ENCODE assay signal across 9 cellular contexts in the genomic region with DNA sequence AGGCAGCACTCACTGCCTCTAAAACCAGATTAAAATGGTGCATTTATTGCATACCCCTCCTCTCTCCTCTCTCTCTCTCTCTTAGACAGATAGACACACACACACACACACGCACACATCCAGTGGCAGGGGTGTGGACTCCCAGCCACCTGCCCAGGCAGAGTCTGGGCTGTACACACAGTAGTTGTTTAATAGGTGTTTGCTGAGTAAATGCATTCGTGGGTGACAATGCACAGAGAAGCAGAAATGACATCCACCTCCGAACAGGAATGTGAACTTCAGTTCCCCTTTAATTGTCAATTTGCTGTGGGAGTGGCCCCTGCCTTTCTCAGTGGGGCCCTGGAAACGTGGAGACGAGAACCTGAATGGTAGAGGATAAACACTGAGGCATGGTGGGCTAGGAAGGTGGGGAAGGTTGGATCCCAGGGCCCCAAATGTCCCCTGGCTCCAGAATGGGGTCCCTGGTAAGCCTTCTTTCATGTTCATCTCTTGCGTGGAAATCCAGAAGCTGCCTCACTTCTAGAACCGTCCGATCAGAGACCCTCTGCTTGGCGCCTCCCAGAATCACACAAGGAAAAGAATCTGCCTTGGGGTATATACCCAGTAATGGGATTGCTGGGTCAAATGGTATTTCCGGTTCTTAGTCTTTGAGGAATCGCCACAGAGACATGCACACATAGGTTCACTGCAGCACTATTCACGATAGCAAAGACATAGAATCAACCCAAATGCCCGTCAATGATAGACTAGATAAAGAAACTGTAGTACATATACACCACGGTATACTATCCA. TPM values are rescaled to one million over a fixed set of nuclear protein-coding genes. Genes with fewer than 3 reads are reported as not detected.
DNase-seq lines count a peak whose midpoint lies in the region; ATAC-seq and TF ChIP-seq lines count a peak whose summit lies in the region.
"Had no signal": no experiment of that assay in that cellular context is flagged by ENCODE, and none has a peak within 500 bp of the region (broad histone marks: within the 10 kb centered on the region; RNA-seq: fewer than 3 reads in every experiment).

No MANE protein-coding gene starts in this region.

- H3K36me3 ChIP-seq in DND-41 (ENCODE audit: insufficient read depth, low read length) (no peaks in the 10 kb centered on the region), neural cell (ENCODE audit: insufficient read depth, low read length) (no peaks in the 10 kb centered on the region)
- H3K36me3 ChIP-seq: ovary had no signal

- H3K4me3 Mint-ChIP-seq in IgD-negative memory B cell: peak overlapping the region; percentile 81 to 97 (median 93)
- H3K4me3 Mint-ChIP-seq in activated naive CD8-positive, alpha-beta T cell treated with anti-CD3 and anti-CD28 coated beads for 36 hours: peak overlapping the region; percentile 78

- H3K4me1 ChIP-seq in DND-41 (ENCODE audit: insufficient read depth, low read length): peaks cover 30% of the 10 kb centered on the region

- H3K4me2 ChIP-seq in DND-41 (ENCODE audit: insufficient read depth, low read length) (peak overlapping the region; percentile 58; the same call in 1 of the 2 replicates), neural cell (ENCODE audit: low read length) (peak overlapping the region; percentile 4)

- no peaks in the 10 kb centered on the region for H3K27me3 Mint-ChIP-seq in IgD-negative memory B cell
- no peaks in the 10 kb centered on the region for H3K27me3 Mint-ChIP-seq in activated naive CD8-positive, alpha-beta T cell treated with anti-CD3 and anti-CD28 coated beads for 36 hours

- no peak for TF ChIP-seq EP300 in neural cell (conservative IDR thresholded peaks at IDR 0.05; ENCODE audit: poor library complexity, severe bottlenecking)

- H3K9ac ChIP-seq in DND-41 (ENCODE audit: low read depth, low read length): no peak overlapping the region
- H3K9ac ChIP-seq in neural cell (ENCODE audit: low read length): peak overlapping the region; percentile 54

- H3F3A ChIP-seq in neural cell (ENCODE audit: insufficient read depth, low read length, poor library complexity, severe bottlenecking): no peaks in the 10 kb centered on the region

- no peak overlapping the region for H2AFZ ChIP-seq in DND-41 (ENCODE audit: low read depth, low read length)
- H2AFZ ChIP-seq in neural cell (ENCODE audit: low read depth, low read length): no peak overlapping the region

- peak overlapping the region; percentile 98 to 100 (median 99) for H3K27ac Mint-ChIP-seq in IgD-negative memory B cell
- H3K27ac Mint-ChIP-seq in activated naive CD8-positive, alpha-beta T cell treated with anti-CD3 and anti-CD28 coated beads for 36 hours: peak overlapping the region; percentile 99

- H3K9me3 ChIP-seq in DND-41 (ENCODE audit: insufficient read depth, low read length, severe bottlenecking) (no peaks in the 10 kb centered on the region), neural cell (ENCODE audit: low read length) (no peaks in the 10 kb centered on the region)
- H3K9me3 ChIP-seq: ovary had no signal

- H3K79me2 ChIP-seq in DND-41 (ENCODE audit: insufficient read depth, low read length): no peaks in the 10 kb centered on the region
- H3K79me2 ChIP-seq in neural cell (replicated peaks; ENCODE audit: insufficient read depth, low read length): no peaks in the 10 kb centered on the region

- no peak for TF ChIP-seq RAD21 in neural cell (conservative IDR thresholded peaks at IDR 0.05)

- ATAC-seq in DND-41 (ENCODE audit: insufficient read depth, low read depth) (no peak), HG03108 (IDR thresholded peaks at IDR 0.05; ENCODE audit: unreplicated experiment) (no peak)

- no peak overlapping the region for H3K27ac ChIP-seq in DND-41 (ENCODE audit: low read length)
- H3K27ac ChIP-seq in neural cell (ENCODE audit: low read length): peak overlapping the region; percentile 75

- peaks cover 46 to 80% (median 72%) of the 10 kb centered on the region in 3 donors for H3K4me1 Mint-ChIP-seq in IgD-negative memory B cell
- H3K4me1 Mint-ChIP-seq in activated naive CD8-positive, alpha-beta T cell treated with anti-CD3 and anti-CD28 coated beads for 36 hours: peaks cover 59% of the 10 kb centered on the region

- no peaks in the 10 kb centered on the region for H3K9me3 Mint-ChIP-seq in IgD-negative memory B cell
- no peaks in the 10 kb centered on the region for H3K9me3 Mint-ChIP-seq in activated naive CD8-positive, alpha-beta T cell treated with anti-CD3 and anti-CD28 coated beads for 36 hours

- H3K27me3 ChIP-seq in DND-41 (ENCODE audit: insufficient read depth, low read length, poor library complexity) (peaks cover 3% of the 10 kb centered on the region), neural cell (ENCODE audit: insufficient read depth, low read depth, low read length) (no peaks in the 10 kb centered on the region)
- H3K27me3 ChIP-seq: ovary had no signal

- TF ChIP-seq CTCF in DND-41 (IDR thresholded peaks at IDR 0.05; ENCODE audit: borderline replicate concordance, extremely low read depth, low read length, poor library complexity, severe bottlenecking) (no peak), neural cell (IDR thresholded peaks at IDR 0.05; ENCODE audit: poor library complexity, severe bottlenecking) (no peak)

- no peaks in the 10 kb centered on the region for H4K20me1 ChIP-seq in DND-41 (ENCODE audit: insufficient read depth, low read length)
- no peaks in the 10 kb centered on the region for H4K20me1 ChIP-seq in neural cell (ENCODE audit: insufficient read depth)

- no peaks in the 10 kb centered on the region for H3K9me2 ChIP-seq in neural cell (ENCODE audit: insufficient read depth, low read length)

- no peaks in the 10 kb centered on the region for H3K36me3 Mint-ChIP-seq in IgD-negative memory B cell
- H3K36me3 Mint-ChIP-seq in activated naive CD8-positive, alpha-beta T cell treated with anti-CD3 and anti-CD28 coated beads for 36 hours: no peaks in the 10 kb centered on the region

- H3K4me3 ChIP-seq in DND-41 (ENCODE audit: low read depth in 1 of 2, low read length in 2 of 2): no peak overlapping the region
- peak overlapping the region; percentile 53 for H3K4me3 ChIP-seq in neural cell (ENCODE audit: low read length)
- H3K4me3 ChIP-seq: ovary had no signal

- DNase-seq in DND-41 (no peak), C1 segment of cervical spinal cord (lab: John Stamatoyannopoulos, UW) (no peak), glomerular visceral epithelial cell (ENCODE audit: extremely low spot score) (no peak)
- no peak for DNase-seq in activated naive CD8-positive, alpha-beta T cell treated with anti-CD3 and anti-CD28 coated beads for 36 hours
- DNase-seq: NCI-H1436 had no signal

TF ChIP-seq in neural cell, 6 proteins besides CTCF, POLR2A, EP300 and RAD21:
- TF ChIP-seq MXI1 (conservative IDR thresholded peaks at IDR 0.05; ENCODE audit: poor library complexity, severe bottlenecking) (no peak), SMC3 (conservative IDR thresholded peaks at IDR 0.05; ENCODE audit: poor library complexity) (no peak), POLR2AphosphoS5 (IDR thresholded peaks at IDR 0.05) (no peak), EZH2 (IDR thresholded peaks at IDR 0.05; ENCODE audit: borderline replicate concordance, insufficient read depth, low read length, poor library complexity, severe bottlenecking) (no peak), TAF1 (IDR thresholded peaks at IDR 0.05; ENCODE audit: low read depth) (no peak)
- TF ChIP-seq, protein P1, sequence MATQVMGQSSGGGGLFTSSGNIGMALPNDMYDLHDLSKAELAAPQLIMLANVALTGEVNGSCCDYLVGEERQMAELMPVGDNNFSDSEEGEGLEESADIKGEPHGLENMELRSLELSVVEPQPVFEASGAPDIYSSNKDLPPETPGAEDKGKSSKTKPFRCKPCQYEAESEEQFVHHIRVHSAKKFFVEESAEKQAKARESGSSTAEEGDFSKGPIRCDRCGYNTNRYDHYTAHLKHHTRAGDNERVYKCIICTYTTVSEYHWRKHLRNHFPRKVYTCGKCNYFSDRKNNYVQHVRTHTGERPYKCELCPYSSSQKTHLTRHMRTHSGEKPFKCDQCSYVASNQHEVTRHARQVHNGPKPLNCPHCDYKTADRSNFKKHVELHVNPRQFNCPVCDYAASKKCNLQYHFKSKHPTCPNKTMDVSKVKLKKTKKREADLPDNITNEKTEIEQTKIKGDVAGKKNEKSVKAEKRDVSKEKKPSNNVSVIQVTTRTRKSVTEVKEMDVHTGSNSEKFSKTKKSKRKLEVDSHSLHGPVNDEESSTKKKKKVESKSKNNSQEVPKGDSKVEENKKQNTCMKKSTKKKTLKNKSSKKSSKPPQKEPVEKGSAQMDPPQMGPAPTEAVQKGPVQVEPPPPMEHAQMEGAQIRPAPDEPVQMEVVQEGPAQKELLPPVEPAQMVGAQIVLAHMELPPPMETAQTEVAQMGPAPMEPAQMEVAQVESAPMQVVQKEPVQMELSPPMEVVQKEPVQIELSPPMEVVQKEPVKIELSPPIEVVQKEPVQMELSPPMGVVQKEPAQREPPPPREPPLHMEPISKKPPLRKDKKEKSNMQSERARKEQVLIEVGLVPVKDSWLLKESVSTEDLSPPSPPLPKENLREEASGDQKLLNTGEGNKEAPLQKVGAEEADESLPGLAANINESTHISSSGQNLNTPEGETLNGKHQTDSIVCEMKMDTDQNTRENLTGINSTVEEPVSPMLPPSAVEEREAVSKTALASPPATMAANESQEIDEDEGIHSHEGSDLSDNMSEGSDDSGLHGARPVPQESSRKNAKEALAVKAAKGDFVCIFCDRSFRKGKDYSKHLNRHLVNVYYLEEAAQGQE (IDR thresholded peaks at IDR 0.05; ENCODE audit: borderline replicate concordance): no peak

RNA-seq across cellular contexts. Expression of a gene that starts 58.5 kb away (rescaled TPM):
- polyA plus RNA-seq in IgD-negative memory B cell (0.73 TPM), neural cell (0.64 TPM in 1 of 2 replicates, not detected in the other)
- total RNA-seq in activated naive CD8-positive, alpha-beta T cell treated with anti-CD3 and anti-CD28 coated beads for 36 hours: 1 to 10 TPM; 1.9 to 2.0 TPM
- not detected in 2 replicates for polyA minus RNA-seq in neural cell
